ENCODE assay signal across 24 cellular contexts in the genomic region with DNA sequence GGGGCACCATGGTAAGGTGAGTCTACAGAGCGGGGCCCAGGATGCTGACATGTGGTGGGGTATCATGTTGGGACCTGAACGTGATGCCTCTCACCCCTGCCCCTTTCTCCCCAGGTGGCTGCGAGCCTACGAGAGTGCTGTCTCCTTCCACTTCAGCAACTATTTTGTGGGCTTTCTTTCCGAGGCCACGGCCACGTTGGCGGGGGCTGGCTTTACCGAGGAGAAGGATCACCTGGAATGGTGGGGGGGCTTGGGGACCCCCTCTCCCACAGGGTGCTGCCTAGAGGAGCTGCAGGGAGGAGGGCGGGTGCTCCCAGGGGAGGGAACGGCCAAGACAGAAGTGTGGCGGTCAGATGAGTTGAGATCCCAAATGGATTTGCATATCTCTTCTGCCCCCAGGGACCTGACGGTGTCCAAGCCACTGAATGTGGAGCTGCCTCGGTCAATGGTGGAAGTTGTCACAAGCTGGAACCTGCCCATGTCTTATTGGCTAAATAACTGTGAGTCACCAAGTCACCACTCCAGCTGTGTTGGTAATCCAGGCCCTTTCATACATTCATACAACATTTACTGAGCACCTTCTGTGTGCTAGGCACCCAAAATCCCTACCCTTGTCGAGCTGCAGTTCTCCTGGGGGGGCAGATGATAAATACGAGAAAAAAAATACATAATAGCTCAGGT.
"Had no signal": no experiment of that assay in that cellular context is flagged by ENCODE, and none has a peak within 500 bp of the region (broad histone marks: within the 10 kb centered on the region; RNA-seq: fewer than 3 reads in every experiment).

No MANE protein-coding gene starts in this region.

- ATAC-seq: activated CD4-positive, CD25-positive, alpha-beta regulatory T cell treated with anti-CD3 and anti-CD28 coated beads, Interleukin-2, amount 50 U/mL, for 24 hours; left colon; naive thymus-derived CD4-positive, alpha-beta T cell; right lobe of liver; upper lobe of right lung had no signal

- H3K4me1 ChIP-seq: right lobe of liver, thyroid gland, upper lobe of right lung had no signal

- H3K36me3 ChIP-seq: ovary, right lobe of liver, thyroid gland, upper lobe of right lung, WERI-Rb-1 had no signal

- FAIRE-seq: kidney had no signal

- H3K9me3 ChIP-seq: ovary, right lobe of liver, stomach, thyroid gland, upper lobe of right lung had no signal

- DNase-seq: activated CD4-positive, alpha-beta memory T cell treated with anti-CD3 and anti-CD28 coated beads for 36 hours; activated CD4-positive, alpha-beta T cell treated with anti-CD3 and anti-CD28 coated beads, Interleukin-2, amount 10 ng/mL, durations not matched to agents 24 days and 14 days; activated CD8-positive, alpha-beta memory T cell treated with anti-CD3 and anti-CD28 coated beads, Interleukin-2, amount 50 U/mL, for 4 hours; activated effector memory CD4-positive, alpha-beta T cell treated with anti-CD3 and anti-CD28 coated beads, Interleukin-2, amount 50 U/mL, for 16 hours; activated naive CD4-positive, alpha-beta T cell treated with anti-CD3 and anti-CD28 coated beads, Interleukin-2, amount 10 ng/mL, durations not matched to agents 7 days and 5 days; activated naive CD8-positive, alpha-beta T cell treated with anti-CD3 and anti-CD28 coated beads, Interleukin-2, amount 10 ng/mL, durations not matched to agents 7 days and 5 days; activated T-cell treated with anti-CD3 and anti-CD28 coated beads, Interleukin-2, amount 50 U/mL, for 1 hour; amniotic stem cell; central memory CD4-positive, alpha-beta T cell; head of caudate nucleus; hippocampal formation; kidney; left colon; midbrain; naive thymus-derived CD4-positive, alpha-beta T cell; ovary; right lobe of liver; stimulated activated CD4-positive, alpha-beta T cell treated with anti-CD3 and anti-CD28 coated beads, Interleukin-12 subunit alpha, Interleukin-12 subunit beta, amount 100 ng/mL, for 4 hours; stimulated activated CD4-positive, alpha-beta T cell treated with anti-CD3 and anti-CD28 coated beads, Interleukin-4, amount 100 ng/mL, for 1 hour; stomach; thyroid gland; upper lobe of right lung; WERI-Rb-1 had no signal

- H3K27me3 ChIP-seq: ovary, right lobe of liver, stomach, thyroid gland, upper lobe of right lung had no signal

- H3K4me3 ChIP-seq: ovary, right lobe of liver, stomach, thyroid gland, upper lobe of right lung had no signal

- H3K27ac ChIP-seq: ovary, right lobe of liver, stomach, thyroid gland, upper lobe of right lung, WERI-Rb-1 had no signal
